ENCODE assay signal across 1 cellular context in the genomic region with DNA sequence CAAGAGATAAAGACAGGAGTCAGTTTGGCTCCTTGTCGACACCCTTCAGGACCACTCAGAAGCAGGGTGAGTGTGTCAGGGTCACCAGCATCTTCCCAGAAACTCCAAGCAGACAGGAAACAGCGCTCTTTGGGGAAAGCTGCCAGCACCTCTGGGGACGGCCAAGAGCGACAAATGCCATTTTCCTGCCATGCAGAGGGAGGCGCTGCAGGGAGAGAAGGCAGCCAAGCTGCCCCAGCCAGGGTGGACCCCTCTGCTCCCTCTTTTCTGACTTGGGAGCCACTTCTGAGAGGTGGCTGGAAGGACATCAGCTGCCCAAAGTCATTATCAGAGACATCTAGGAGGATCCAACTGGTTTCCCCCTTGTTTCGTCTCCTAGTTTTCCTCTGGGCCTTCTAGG.
TF ChIP-seq lines count a peak whose summit lies in the region.

No MANE protein-coding gene starts in this region.

TF ChIP-seq in H1, 55 proteins besides CTCF, POLR2A, EP300 and RAD21 (continued from another document):
- no peak for TF ChIP-seq SP2 (IDR thresholded peaks at IDR 0.05; ENCODE audit: low read length)
- TF ChIP-seq RFX5 (IDR thresholded peaks at IDR 0.05; ENCODE audit: borderline replicate concordance, low read depth, low read length): no peak
- no peak for TF ChIP-seq CHD1 (IDR thresholded peaks at IDR 0.05; ENCODE audit: low read depth, low read length)
- TF ChIP-seq BACH1 (IDR thresholded peaks at IDR 0.05; ENCODE audit: low read length): no peak
- TF ChIP-seq POLR2AphosphoS5 (IDR thresholded peaks at IDR 0.05; ENCODE audit: low read depth, low read length): no peak
